20 cellular contexts compared by ENCODE assay signal in genomic region chr6:36235309-36235708, GRCh38. TPM values are rescaled to one million over a fixed set of nuclear protein-coding genes. Genes with fewer than 3 reads are reported as not detected.
DNase-seq lines count a peak whose midpoint lies in the region; ATAC-seq and TF ChIP-seq lines count a peak whose summit lies in the region.
"Had no signal": no experiment of that assay in that cellular context is flagged by ENCODE, and none has a peak within 500 bp of the region (broad histone marks: within the 10 kb centered on the region; RNA-seq: fewer than 3 reads in every experiment).

No MANE protein-coding gene starts in this region.

- no peaks in the 10 kb centered on the region for H3K9me3 Mint-ChIP-seq in stimulated activated effector memory CD8-positive, alpha-beta T cell treated with anti-CD3 and anti-CD28 coated beads, Interleukin-12 subunit alpha, Interleukin-12 subunit beta, amount 100 ng/mL, for 72 hours
- no peaks in the 10 kb centered on the region for H3K9me3 Mint-ChIP-seq in T-helper 2 cell treated with Interferon-gamma antibody and Interleukin-4, amounts not matched to agents 5 μg/mL and 100 μg/mL, for 36 hours
- H3K9me3 Mint-ChIP-seq: activated T-cell treated with anti-CD3 and anti-CD28 coated beads, Interleukin-2, amount 50 U/mL, for 4 hours; CD4-positive, alpha-beta memory T cell; HFFc6 had no signal

- H3K9ac ChIP-seq in SK-N-SH: no peak overlapping the region

- H3K36me3 ChIP-seq in SK-N-SH (replicated peaks in 1 of 2; ENCODE audit: control insufficient read depth in 1 of 2, insufficient read depth in 2 of 2, low read length in 1 of 2): peaks cover 0 to 30% of the 10 kb centered on the region in 2 experiments

- DNase-seq in SK-N-SH (no peak), T-helper 17 cell (no peak), kidney tubule cell (ENCODE audit: low spot score) (peak; percentile 57), NCI-H2171 (lab: John Stamatoyannopoulos, UW) (no peak)
- DNase-seq in stimulated activated effector memory CD8-positive, alpha-beta T cell treated with anti-CD3 and anti-CD28 coated beads, Interleukin-12 subunit alpha, Interleukin-12 subunit beta, amount 100 ng/mL, for 72 hours (ENCODE audit: low spot score in 2 of 2): no peak
- DNase-seq in T-helper 2 cell treated with Interferon-gamma antibody and Interleukin-4, amounts not matched to agents 5 μg/mL and 100 μg/mL, for 36 hours (ENCODE audit: low spot score): no peak
- DNase-seq: activated CD4-positive, alpha-beta T cell treated with anti-CD3 and anti-CD28 coated beads for 48 hours; activated T-cell treated with anti-CD3 and anti-CD28 coated beads, Interleukin-2, amount 50 U/mL, for 4 hours; amygdala; CD4-positive, alpha-beta memory T cell; HFFc6; NCI-H1694; psoas muscle; T-helper 2 cell had no signal

- no peak for TF ChIP-seq CTCF in SK-N-SH (IDR thresholded peaks at IDR 0.05)

- TF ChIP-seq RAD21 in SK-N-SH (IDR thresholded peaks at IDR 0.05; ENCODE audit: low read length): no peak

- H3K27me3 Mint-ChIP-seq in T-helper 17 cell: no peaks in the 10 kb centered on the region
- H3K27me3 Mint-ChIP-seq in T-helper 2 cell treated with Interferon-gamma antibody and Interleukin-4, amounts not matched to agents 5 μg/mL and 100 μg/mL, for 36 hours (ENCODE audit: low read depth): no peaks in the 10 kb centered on the region
- H3K27me3 Mint-ChIP-seq: CD4-positive, alpha-beta memory T cell had no signal

- H3K27ac Mint-ChIP-seq in T-helper 17 cell: peak overlapping the region; percentile 21
- H3K27ac Mint-ChIP-seq in stimulated activated effector memory CD8-positive, alpha-beta T cell treated with anti-CD3 and anti-CD28 coated beads, Interleukin-12 subunit alpha, Interleukin-12 subunit beta, amount 100 ng/mL, for 72 hours: no peak overlapping the region
- H3K27ac Mint-ChIP-seq in T-helper 2 cell treated with Interferon-gamma antibody and Interleukin-4, amounts not matched to agents 5 μg/mL and 100 μg/mL, for 36 hours: no peak overlapping the region
- H3K27ac Mint-ChIP-seq: HFFc6 had no signal

- H3F3A ChIP-seq in SK-N-SH (replicated peaks; ENCODE audit: insufficient read depth): no peaks in the 10 kb centered on the region

- H3K9me3 ChIP-seq in SK-N-SH (no peaks in the 10 kb centered on the region), T-helper 17 cell (ENCODE audit: control insufficient read depth, low read length, poor library complexity, severe bottlenecking) (no peaks in the 10 kb centered on the region)
- H3K9me3 ChIP-seq: psoas muscle had no signal

- 87% methylated on average over 3 of the region's 3 CpGs for WGBS in SK-N-SH (ENCODE audit: low lambda C conversion rate)

- H3K4me3 Mint-ChIP-seq in T-helper 17 cell: no peak overlapping the region
- H3K4me3 Mint-ChIP-seq in stimulated activated effector memory CD8-positive, alpha-beta T cell treated with anti-CD3 and anti-CD28 coated beads, Interleukin-12 subunit alpha, Interleukin-12 subunit beta, amount 100 ng/mL, for 72 hours: no peak overlapping the region
- no peak overlapping the region for H3K4me3 Mint-ChIP-seq in T-helper 2 cell treated with Interferon-gamma antibody and Interleukin-4, amounts not matched to agents 5 μg/mL and 100 μg/mL, for 36 hours
- H3K4me3 Mint-ChIP-seq: activated T-cell treated with anti-CD3 and anti-CD28 coated beads, Interleukin-2, amount 50 U/mL, for 4 hours; CD4-positive, alpha-beta memory T cell; HFFc6 had no signal

- H3K27ac ChIP-seq in SK-N-SH (ENCODE audit: low read depth in 2 of 2, low read length in 1 of 2): no peak overlapping the region
- H3K27ac ChIP-seq: psoas muscle had no signal

- ATAC-seq in SK-N-SH treated with all-trans-retinoic acid at 6 μM for 48 hours (peak; percentile 25; the same call in 2 of the 3 replicates), T-helper 17 cell (no peak), GM19467 (IDR thresholded peaks at IDR 0.05; ENCODE audit: unreplicated experiment) (no peak)
- ATAC-seq in stimulated activated effector memory CD8-positive, alpha-beta T cell treated with anti-CD3 and anti-CD28 coated beads, Interleukin-12 subunit alpha, Interleukin-12 subunit beta, amount 100 ng/mL, for 72 hours: peak; percentile 49
- ATAC-seq: activated T-cell treated with anti-CD3 and anti-CD28 coated beads, Interleukin-2, amount 50 U/mL, for 4 hours; psoas muscle had no signal

- H2AFZ ChIP-seq in SK-N-SH (ENCODE audit: low read depth): no peak overlapping the region

- H3K4me2 ChIP-seq in SK-N-SH: no peak overlapping the region

- no peak for TF ChIP-seq EP300 in SK-N-SH (IDR thresholded peaks at IDR 0.05; ENCODE audit: borderline replicate concordance in 1 of 2, low read depth in 1 of 2, low read length in 1 of 2)

- H4K20me1 ChIP-seq in SK-N-SH (ENCODE audit: insufficient read depth): no peaks in the 10 kb centered on the region

- POLR2A ChIA-PET in SK-N-SH (lab: Yijun Ruan, JAX): no interaction called here

- H3K4me1 ChIP-seq in SK-N-SH (ENCODE audit: control insufficient read depth in 1 of 2, insufficient read depth in 2 of 2, low read depth in 1 of 2, low read length in 1 of 2): no peaks in the 10 kb centered on the region; a peak in 1 of 4 replicates
- H3K4me1 ChIP-seq: psoas muscle had no signal

- peaks cover 15% of the 10 kb centered on the region for H3K36me3 Mint-ChIP-seq in T-helper 17 cell (ENCODE audit: low read depth)
- H3K36me3 Mint-ChIP-seq in stimulated activated effector memory CD8-positive, alpha-beta T cell treated with anti-CD3 and anti-CD28 coated beads, Interleukin-12 subunit alpha, Interleukin-12 subunit beta, amount 100 ng/mL, for 72 hours: peaks cover 23% of the 10 kb centered on the region
- peaks cover 5% of the 10 kb centered on the region for H3K36me3 Mint-ChIP-seq in T-helper 2 cell treated with Interferon-gamma antibody and Interleukin-4, amounts not matched to agents 5 μg/mL and 100 μg/mL, for 36 hours (ENCODE audit: low read depth)

- no peaks in the 10 kb centered on the region for H3K9me2 ChIP-seq in SK-N-SH

- H3K4me3 ChIP-seq in SK-N-SH (ENCODE audit: low read depth in 2 of 2, low read length in 1 of 2): no peak overlapping the region
- H3K4me3 ChIP-seq: psoas muscle had no signal

- CTCF ChIA-PET in SK-N-SH (lab: Yijun Ruan, JAX): interaction anchor here (1.3 kb wide), 1 partner anchor 9 kb away, joined by 3 read pairs; no protein-coding TSS in a partner anchor

- no peaks in the 10 kb centered on the region for H3K27me3 ChIP-seq in SK-N-SH (ENCODE audit: insufficient read depth)

- H3K79me2 ChIP-seq in SK-N-SH (ENCODE audit: insufficient read depth): no peaks in the 10 kb centered on the region

- H3K4me1 Mint-ChIP-seq in T-helper 17 cell: peaks cover 12% of the 10 kb centered on the region
- peaks cover 11% of the 10 kb centered on the region for H3K4me1 Mint-ChIP-seq in stimulated activated effector memory CD8-positive, alpha-beta T cell treated with anti-CD3 and anti-CD28 coated beads, Interleukin-12 subunit alpha, Interleukin-12 subunit beta, amount 100 ng/mL, for 72 hours
- H3K4me1 Mint-ChIP-seq in T-helper 2 cell treated with Interferon-gamma antibody and Interleukin-4, amounts not matched to agents 5 μg/mL and 100 μg/mL, for 36 hours (ENCODE audit: low read depth): peaks cover 3% of the 10 kb centered on the region

TF ChIP-seq in SK-N-SH treated with all-trans-retinoic acid at 6 μM for 48 hours, 23 proteins besides CTCF, POLR2A, EP300 and RAD21 (continues in another document):
- TF ChIP-seq ISL1 (CRISPR knock-in tag; IDR thresholded peaks at IDR 0.05) (no peak), ARNTL (CRISPR knock-in tag; IDR thresholded peaks at IDR 0.05; ENCODE audit: borderline replicate concordance, low read depth) (no peak), ZFP30 (CRISPR knock-in tag; IDR thresholded peaks at IDR 0.05) (no peak), POU6F1 (CRISPR knock-in tag; IDR thresholded peaks at IDR 0.05; ENCODE audit: borderline replicate concordance, low read depth) (no peak), TCF4 (CRISPR knock-in tag; IDR thresholded peaks at IDR 0.05; ENCODE audit: borderline replicate concordance) (no peak)

TF ChIP-seq in SK-N-SH, 30 proteins besides CTCF, POLR2A, EP300 and RAD21 (continues in another document):
- TF ChIP-seq SIN3A (IDR thresholded peaks at IDR 0.05; ENCODE audit: borderline replicate concordance, low read depth, low read length) (no peak), TAF1 (IDR thresholded peaks at IDR 0.05; ENCODE audit: borderline replicate concordance, low read depth, low read length) (no peak), TCF12 (IDR thresholded peaks at IDR 0.05) (no peak), EZH2phosphoT487 (IDR thresholded peaks at IDR 0.05; ENCODE audit: borderline replicate concordance, low read depth) (no peak), ZBTB33 (IDR thresholded peaks at IDR 0.05; ENCODE audit: borderline replicate concordance, low read depth) (no peak), IRF3 (IDR thresholded peaks at IDR 0.05; ENCODE audit: low read depth, low read length) (no peak)

RNA-seq across cellular contexts. Expression of gene PNPLA1, which starts 34.6 kb away (rescaled TPM):
- not detected in 2 replicates for polyA plus RNA-seq in SK-N-SH (2012; rRNA removed)
- polyA plus RNA-seq in SK-N-SH (2012; cell fraction: cytosol; rRNA removed): not detected in 2 replicates
- polyA plus RNA-seq in SK-N-SH (2012; cell fraction: nucleus; rRNA removed): 0.05 TPM in 1 of 2 replicates, not detected in the other
- under 1 TPM in 1 of 2 donors, not detected in 1; 0.15 TPM for total RNA-seq in T-helper 17 cell
- total RNA-seq: A172, chondrocyte, endothelial cell of umbilical vein, HFFc6, kidney epithelial cell, psoas muscle had no signal
- polyA plus RNA-seq: CD4-positive, alpha-beta memory T cell; endothelial cell of umbilical vein had no signal

RNA-seq across cellular contexts. Expression of gene BRPF3, which starts 38.8 kb away (rescaled TPM):
- 11.7 and 15.4 TPM in 2 replicates for polyA plus RNA-seq in SK-N-SH (2012; rRNA removed)
- polyA plus RNA-seq in SK-N-SH (2012; cell fraction: cytosol; rRNA removed): 11.7 and 13.5 TPM in 2 replicates
- polyA plus RNA-seq in SK-N-SH (2012; cell fraction: nucleus; rRNA removed): 17.6 and 21.4 TPM in 2 replicates
- 10 to 100 TPM; 27.6 to 30.6 TPM for total RNA-seq in T-helper 17 cell

Comparison
In these comparisons a context has a peak if more than half of its experiments do, and no peak if none do; other contexts are left out.
1. ATAC-seq: peak in SK-N-SH treated with all-trans-retinoic acid at 6 μM for 48 hours (single experiment) and stimulated activated effector memory CD8-positive, alpha-beta T cell treated with anti-CD3 and anti-CD28 coated beads, Interleukin-12 subunit alpha, Interleukin-12 subunit beta, amount 100 ng/mL, for 72 hours (single experiment); none in T-helper 17 cell (single experiment) and GM19467 (single experiment).